23 cellular contexts compared by ENCODE assay signal in genomic region chr5:56343988-56344387, GRCh38.
"Had no signal": no experiment of that assay in that cellular context is flagged by ENCODE, and none has a peak within 500 bp of the region (broad histone marks: within the 10 kb centered on the region; RNA-seq: fewer than 3 reads in every experiment).

No MANE protein-coding gene starts in this region.

- H3K9me3 Mint-ChIP-seq: effector memory CD8-positive, alpha-beta T cell; natural killer cell; neural progenitor cell had no signal

- H3K4me2 ChIP-seq: neural progenitor cell had no signal

- H3K36me3 Mint-ChIP-seq: natural killer cell, neural progenitor cell had no signal

- ATAC-seq: effector memory CD8-positive, alpha-beta T cell; gastroesophageal sphincter; left lobe of liver; mucosa of descending colon; natural killer cell had no signal

- H3K27ac ChIP-seq: epithelial cell of prostate, esophagus muscularis mucosa, gastroesophageal sphincter, neural progenitor cell, ovary, right atrium auricular region, sigmoid colon, skin epidermis, testis, tibial nerve had no signal

- H3K36me3 ChIP-seq: esophagus muscularis mucosa, gastroesophageal sphincter, neural progenitor cell, ovary, right atrium auricular region, sigmoid colon, tibial nerve had no signal

- H3K4me1 ChIP-seq: esophagus muscularis mucosa, gastroesophageal sphincter, neural progenitor cell, sigmoid colon had no signal

- H3K4me3 Mint-ChIP-seq: dendritic cell treated with granulocyte-macrophage colony-stimulating factor and Interleukin-4, amounts not matched to agents 40 ng/mL and 50 ng/mL, for 4 days; effector memory CD8-positive, alpha-beta T cell; natural killer cell; neural progenitor cell had no signal

- H3K27ac Mint-ChIP-seq: dendritic cell treated with granulocyte-macrophage colony-stimulating factor and Interleukin-4, amounts not matched to agents 40 ng/mL and 50 ng/mL, for 4 days; effector memory CD8-positive, alpha-beta T cell; natural killer cell; neural progenitor cell had no signal

- H3K4me1 Mint-ChIP-seq: natural killer cell, neural progenitor cell had no signal

- H3K4me3 ChIP-seq: esophagus muscularis mucosa, gastroesophageal sphincter, mucosa of descending colon, neural progenitor cell, ovary, right atrium auricular region, sigmoid colon, skin epidermis, testis, tibial nerve had no signal

- H3K9ac ChIP-seq: neural progenitor cell had no signal

- H3K27me3 ChIP-seq: esophagus muscularis mucosa, gastroesophageal sphincter, neural progenitor cell, ovary, right atrium auricular region, sigmoid colon, testis, tibial nerve had no signal

- DNase-seq: effector memory CD8-positive, alpha-beta T cell; foreskin fibroblast; glutamatergic neuron; islet precursor cell; mammary epithelial cell; mucosa of descending colon; natural killer cell; nucleus accumbens; ovary; sigmoid colon; stimulated activated CD4-positive, alpha-beta T cell treated with anti-CD3 and anti-CD28 coated beads, Interleukin-2, amount 100 ng/mL, for 24 hours; stimulated activated CD4-positive, alpha-beta T cell treated with anti-CD3 and anti-CD28 coated beads, Interleukin-4, amount 100 ng/mL, for 4 hours; stimulated activated naive CD4-positive, alpha-beta T cell treated with Interleukin-2 at 50 U/mL for 16 hours; testis had no signal

- H2AFZ ChIP-seq: neural progenitor cell had no signal

- H3K9me3 ChIP-seq: mucosa of descending colon, ovary, right atrium auricular region, sigmoid colon, testis, tibial nerve had no signal
